Comparison of ENCODE assay signal across 15 cellular contexts in genomic region chr2:217075225-217075802, GRCh38.
DNase-seq lines count a peak whose midpoint lies in the region; ATAC-seq and TF ChIP-seq lines count a peak whose summit lies in the region.
"Had no signal": no experiment of that assay in that cellular context is flagged by ENCODE, and none has a peak within 500 bp of the region (broad histone marks: within the 10 kb centered on the region; RNA-seq: fewer than 3 reads in every experiment).

No MANE protein-coding gene starts in this region.

- TF ChIP-seq CTCF in fibroblast of the aortic adventitia (IDR thresholded peaks at IDR 0.05; ENCODE audit: insufficient read depth, low read length) (no peak), osteoblast (IDR thresholded peaks at IDR 0.05; ENCODE audit: extremely low read depth, low read depth, low read length) (no peak)

- H3K4me3 ChIP-seq in fibroblast of the aortic adventitia (ENCODE audit: low read depth, low read length) (no peak overlapping the region), osteoblast (ENCODE audit: insufficient read depth, low read length) (no peak overlapping the region)
- H3K4me3 ChIP-seq: SJSA1 had no signal

- H3K9me3 ChIP-seq in osteoblast (ENCODE audit: low read depth, low read length) = no peaks in the 10 kb centered on the region
- H3K9me3 ChIP-seq: BE2C, neutrophil, SJSA1 had no signal

- H3K27ac ChIP-seq in osteoblast (ENCODE audit: low read depth, low read length) = no peak overlapping the region
- H3K27ac ChIP-seq: neutrophil, SJSA1 had no signal

- H3K27me3 ChIP-seq in osteoblast (ENCODE audit: insufficient read depth, low read length) = no peaks in the 10 kb centered on the region
- H3K27me3 ChIP-seq: BE2C, neutrophil, SJSA1 had no signal

- no peaks in the 10 kb centered on the region for H4K20me1 ChIP-seq in osteoblast (ENCODE audit: insufficient read depth, low read length)

- DNase-seq in EH (ENCODE audit: low read depth) (peak; percentile 57), RPMI7951 (ENCODE audit: low read depth) (peak; percentile 59), fibroblast of the aortic adventitia (ENCODE audit: low read depth) (peak; percentile 51), osteoblast (ENCODE audit: insufficient read length, low spot score, missing footprints) (no peak), AG08396 (ENCODE audit: low spot score) (no peak), NCI-H2171 treated with DMSO at 0.1 percent for 48 hours (lab: John Stamatoyannopoulos, UW) (no peak), posterior cingulate gyrus (no peak)
- DNase-seq: activated CD4-positive, CD25-positive, alpha-beta regulatory T cell treated with anti-CD3 and anti-CD28 coated beads, Interleukin-2, amount 50 U/mL, for 72 hours; activated effector memory CD4-positive, alpha-beta T cell treated with anti-CD3 and anti-CD28 coated beads, Interleukin-2, amount 50 U/mL, for 16 hours; BE2C; Karpas-422; NCI-H446 had no signal

- no peak overlapping the region for H3K4me2 ChIP-seq in osteoblast (ENCODE audit: insufficient read depth, low read length)

- H2AFZ ChIP-seq in osteoblast (ENCODE audit: low read length) = peak overlapping the region; percentile 27

- no peaks in the 10 kb centered on the region for H3K36me3 ChIP-seq in osteoblast (ENCODE audit: insufficient read depth, low read length)
- H3K36me3 ChIP-seq: BE2C, neutrophil, SJSA1 had no signal

- H3K4me1 ChIP-seq in osteoblast (ENCODE audit: insufficient read depth, low read length) = peaks cover 8% of the 10 kb centered on the region
- H3K4me1 ChIP-seq: BE2C had no signal

- no peaks in the 10 kb centered on the region for H3K79me2 ChIP-seq in osteoblast (ENCODE audit: insufficient read depth, low read length)

- no peak for ATAC-seq in GM19467 (IDR thresholded peaks at IDR 0.05; ENCODE audit: unreplicated experiment)

- intact Hi-C loops in posterior cingulate gyrus (cut with DNase I) = no loop called here

Comparison
In these comparisons a context has a peak if more than half of its experiments do, and no peak if none do; other contexts are left out.
1. DNase-seq: peak in EH (single experiment), RPMI7951 (single experiment) and fibroblast of the aortic adventitia (single experiment); none in osteoblast (single experiment), AG08396 (single experiment), NCI-H2171 treated with DMSO at 0.1 percent for 48 hours (single experiment) and posterior cingulate gyrus (0 of 10).